1 cellular context compared by ENCODE assay signal in the genomic region with DNA sequence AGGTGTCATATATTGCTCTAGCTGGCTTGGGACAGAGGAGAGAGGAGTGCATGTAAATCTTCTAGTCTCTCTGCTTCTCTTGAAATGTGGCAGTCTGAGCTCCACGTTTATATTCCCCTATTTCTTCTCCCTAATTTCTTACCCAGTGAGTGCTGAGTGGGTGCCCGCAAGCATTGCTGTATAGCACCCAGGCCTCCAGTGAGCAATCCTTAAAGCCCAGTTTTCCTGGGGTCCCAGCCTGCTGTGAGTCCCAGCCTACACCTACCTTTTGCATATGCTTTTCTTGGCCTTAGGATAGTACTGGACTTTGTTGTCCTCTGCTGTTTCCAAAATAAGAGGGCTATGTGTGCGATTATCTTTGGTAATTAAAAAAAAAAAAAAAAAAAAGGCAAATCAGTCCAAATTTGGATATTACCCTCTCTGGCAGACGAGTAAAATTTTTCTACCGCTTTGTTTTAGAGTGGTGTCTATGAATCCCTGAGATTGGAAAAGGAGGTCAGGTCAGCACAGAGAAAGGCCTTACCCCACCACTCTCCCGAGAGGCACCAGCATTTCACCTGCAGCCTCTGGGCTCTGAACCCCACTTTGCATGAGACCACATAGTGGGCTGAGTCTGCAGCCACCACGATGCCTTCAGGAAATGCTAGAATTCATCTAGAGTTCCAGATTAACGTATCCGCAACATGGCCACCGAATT.
TF ChIP-seq lines count a peak whose summit lies in the region.

No MANE protein-coding gene starts in this region.

TF ChIP-seq in endothelial cell of umbilical vein, 7 proteins besides CTCF, POLR2A, EP300 and RAD21 (continued from another document):
- TF ChIP-seq MYC (IDR thresholded peaks at IDR 0.05; ENCODE audit: low read depth, low read length) (no peak), POLR2AphosphoS5 (IDR thresholded peaks at IDR 0.05; ENCODE audit: insufficient read depth, low read depth, low read length) (no peak)
